ENCODE assay signal across 25 cellular contexts in the genomic region with DNA sequence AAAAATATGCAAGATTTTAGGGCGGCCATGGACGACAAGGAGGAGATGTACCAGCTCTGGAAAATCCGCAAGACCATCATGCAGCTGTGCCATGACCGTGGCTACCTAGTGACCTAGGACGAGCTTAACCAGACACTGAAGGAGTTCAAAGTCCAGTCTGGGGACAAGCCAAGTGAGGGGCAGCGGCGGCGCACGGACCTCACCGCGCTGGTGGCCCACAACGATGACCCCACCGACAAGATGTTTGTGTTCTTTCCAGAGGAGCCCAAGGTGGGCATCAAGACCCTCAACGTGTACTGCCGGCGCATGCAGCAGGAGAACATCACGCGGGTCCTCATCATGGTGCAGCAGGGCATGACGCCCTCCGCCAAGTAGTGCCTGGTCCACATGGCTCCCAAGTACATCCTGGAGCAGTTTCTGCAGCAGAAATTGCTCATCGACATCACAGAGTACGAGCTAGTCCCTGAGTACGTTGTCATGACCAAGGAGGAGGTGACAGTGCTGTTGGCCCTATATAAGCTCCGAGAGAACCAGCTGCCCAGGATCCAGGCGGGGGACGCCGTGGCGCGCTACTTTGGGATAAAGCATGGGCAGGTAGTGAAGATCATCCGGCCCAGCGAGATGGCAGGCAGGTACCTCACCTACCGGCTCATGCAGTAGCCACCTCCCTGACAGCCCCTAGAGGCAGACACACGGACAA. TPM values are rescaled to one million over a fixed set of nuclear protein-coding genes. Genes with fewer than 3 reads are reported as not detected.
"Had no signal": no experiment of that assay in that cellular context is flagged by ENCODE, and none has a peak within 500 bp of the region (broad histone marks: within the 10 kb centered on the region; RNA-seq: fewer than 3 reads in every experiment).

No MANE protein-coding gene starts in this region.

- ATAC-seq: left colon; left lung; naive thymus-derived CD8-positive, alpha-beta T cell; stimulated activated naive B cell treated with anti-CD40 and anti-IgM and Interleukin-4, amounts not matched to agents 10 μg/mL and 1 μg/mL and 100 μg/mL, for 72 hours had no signal

- H3K27ac ChIP-seq: left lung, neutrophil, ovary, right atrium auricular region, right lobe of liver, skin epidermis, tibial nerve, upper lobe of left lung had no signal

- DNase-seq: head of caudate nucleus; hypothalamus; immature natural killer cell; kidney; left colon; naive thymus-derived CD8-positive, alpha-beta T cell; ovary; right lobe of liver; stimulated activated CD4-positive, alpha-beta T cell treated with anti-CD3 and anti-CD28 coated beads, Interleukin-12 subunit alpha, Interleukin-12 subunit beta, amount 100 ng/mL, for 4 hours; stimulated activated CD4-positive, alpha-beta T cell treated with anti-CD3 and anti-CD28 coated beads, Interleukin-15, amount 100 ng/mL, for 24 hours; stimulated activated CD4-positive, alpha-beta T cell treated with anti-CD3 and anti-CD28 coated beads, Interleukin-2, amount 100 ng/mL, for 24 hours; stimulated activated CD4-positive, alpha-beta T cell treated with anti-CD3 and anti-CD28 coated beads, Interleukin-4, amount 100 ng/mL, for 1 hour; stimulated activated naive B cell treated with anti-CD40 and anti-IgM and Interleukin-4, amounts not matched to agents 10 μg/mL and 1 μg/mL and 100 μg/mL, for 72 hours; substantia nigra had no signal

- H3K27me3 Mint-ChIP-seq: progenitor cell of endocrine pancreas; stimulated activated naive CD8-positive, alpha-beta T cell treated with anti-CD3 and anti-CD28 coated beads, Interleukin-15, Interleukin-2, amounts not matched to agents 100 ng/mL and 50 ng/mL, for 24 hours had no signal

- H3K4me3 ChIP-seq: left lung, ovary, right atrium auricular region, right lobe of liver, skin epidermis, tibial nerve, upper lobe of left lung had no signal

- H3K4me1 Mint-ChIP-seq: immature natural killer cell; memory B cell; naive thymus-derived CD8-positive, alpha-beta T cell; nephron; stimulated activated naive B cell treated with anti-CD40 and anti-IgM and Interleukin-4, amounts not matched to agents 10 μg/mL and 1 μg/mL and 100 μg/mL, for 72 hours had no signal

- H3K36me3 ChIP-seq: left lung, neutrophil, ovary, right atrium auricular region, right lobe of liver, tibial nerve, upper lobe of left lung had no signal

- H3K4me3 Mint-ChIP-seq: immature natural killer cell; memory B cell; naive thymus-derived CD8-positive, alpha-beta T cell; nephron; neural crest cell; stimulated activated naive B cell treated with anti-CD40 and anti-IgM and Interleukin-4, amounts not matched to agents 10 μg/mL and 1 μg/mL and 100 μg/mL, for 72 hours; stimulated activated naive CD8-positive, alpha-beta T cell treated with anti-CD3 and anti-CD28 coated beads, Interleukin-15, Interleukin-2, amounts not matched to agents 100 ng/mL and 50 ng/mL, for 24 hours had no signal

- H3K9me3 ChIP-seq: ovary, right lobe of liver had no signal

- H3K27me3 ChIP-seq: left lung, neutrophil, ovary, right atrium auricular region, right lobe of liver, tibial nerve, upper lobe of left lung had no signal

- H3K4me1 ChIP-seq: left lung, right atrium auricular region, right lobe of liver, upper lobe of left lung had no signal

- H3K27ac Mint-ChIP-seq: immature natural killer cell; memory B cell; naive thymus-derived CD8-positive, alpha-beta T cell; nephron; progenitor cell of endocrine pancreas; stimulated activated naive B cell treated with anti-CD40 and anti-IgM and Interleukin-4, amounts not matched to agents 10 μg/mL and 1 μg/mL and 100 μg/mL, for 72 hours; stimulated activated naive CD8-positive, alpha-beta T cell treated with anti-CD3 and anti-CD28 coated beads, Interleukin-15, Interleukin-2, amounts not matched to agents 100 ng/mL and 50 ng/mL, for 24 hours had no signal

RNA-seq across cellular contexts. Expression of a gene that starts 43.5 kb away (rescaled TPM):
- polyA plus RNA-seq: immature natural killer cell; naive thymus-derived CD8-positive, alpha-beta T cell had no signal
